Comparison of ENCODE assay signal across 8 cellular contexts in genomic region chr15:100572362-100572983, GRCh38. TPM values are rescaled to one million over a fixed set of nuclear protein-coding genes. Genes with fewer than 3 reads are reported as not detected.
DNase-seq lines count a peak whose midpoint lies in the region; ATAC-seq and TF ChIP-seq lines count a peak whose summit lies in the region.

No MANE protein-coding gene starts in this region.

- no peaks in the 10 kb centered on the region for H4K20me1 ChIP-seq in fibroblast of lung (ENCODE audit: control insufficient read depth, extremely low read depth, insufficient read depth, low read length)

- no peak overlapping the region for H3K4me3 ChIP-seq in fibroblast of lung (replicated peaks in 1 of 4; ENCODE audit: control extremely low read depth in 1 of 4, insufficient read depth in 1 of 4, low read depth in 3 of 4, low read length in 4 of 4)
- H3K4me3 ChIP-seq in stomach: no peak overlapping the region

- no peak overlapping the region for H3K27ac ChIP-seq in fibroblast of lung (ENCODE audit: insufficient read depth, low read length)
- H3K27ac ChIP-seq in stomach: no peak overlapping the region

- H3K27ac Mint-ChIP-seq in activated CD4-positive, alpha-beta T cell treated with anti-CD3 and anti-CD28 coated beads, Interleukin-2, amount 10 ng/mL, durations not matched to agents 24 days and 14 days: no peak overlapping the region

- no peak overlapping the region for H3K4me2 ChIP-seq in fibroblast of lung (ENCODE audit: extremely low read depth, insufficient read depth, low read length)

- peak overlapping the region; percentile 78 for H3K4me3 Mint-ChIP-seq in activated CD4-positive, alpha-beta T cell treated with anti-CD3 and anti-CD28 coated beads, Interleukin-2, amount 10 ng/mL, durations not matched to agents 24 days and 14 days

- H3K9me3 Mint-ChIP-seq in activated CD4-positive, alpha-beta T cell treated with anti-CD3 and anti-CD28 coated beads, Interleukin-2, amount 10 ng/mL, durations not matched to agents 24 days and 14 days: peaks cover 10% of the 10 kb centered on the region

- H3K9ac ChIP-seq in fibroblast of lung (ENCODE audit: insufficient read depth, low read length): no peak overlapping the region

- no peaks in the 10 kb centered on the region for H3K79me2 ChIP-seq in fibroblast of lung (ENCODE audit: control insufficient read depth, insufficient read depth, low read length)

- intact Hi-C loops in activated CD4-positive, alpha-beta T cell treated with anti-CD3 and anti-CD28 coated beads, Interleukin-2, amount 10 ng/mL, durations not matched to agents 24 days and 14 days (cut with micrococcal nuclease): loop anchor here (2.0 to 10.0 kb wide), 2 partner anchors 24 to 648 kb away; no protein-coding TSS in a partner anchor
- intact Hi-C loops in stomach (cut with DNase I; ENCODE audit: low total_unique reads): no loop called here

- TF ChIP-seq EP300 in stomach (IDR thresholded peaks at IDR 0.05): no peak

- peaks cover 76% of the 10 kb centered on the region for H3K36me3 Mint-ChIP-seq in activated CD4-positive, alpha-beta T cell treated with anti-CD3 and anti-CD28 coated beads, Interleukin-2, amount 10 ng/mL, durations not matched to agents 24 days and 14 days (ENCODE audit: low read depth)

- H3K4me1 ChIP-seq in fibroblast of lung (ENCODE audit: control insufficient read depth, extremely low read depth, insufficient read depth, low read length) (no peaks in the 10 kb centered on the region), stomach (peaks cover 0 to 7% (median 0%) of the 10 kb centered on the region in 4 donors)

- TF ChIP-seq CTCF in fibroblast of lung (conservative IDR thresholded peaks at IDR 0.05 in 1 of 2, IDR thresholded peaks at IDR 0.05 in 1 of 2; ENCODE audit: low read depth in 1 of 2, low read length in 2 of 2) (peak; percentile 4 to 20), stomach (IDR thresholded peaks at IDR 0.05) (peak in 4 of 7 experiments; percentile 34 to 53 (median 46))

- ATAC-seq in HG03571 (IDR thresholded peaks at IDR 0.05; ENCODE audit: unreplicated experiment): no peak
- ATAC-seq in GM21515 (IDR thresholded peaks at IDR 0.05; ENCODE audit: unreplicated experiment): no peak

- 57 to 69% (median 67%) methylated on average over 4 of the region's 4 CpGs for WGBS in stomach, 5 donors

- DNase-seq in activated CD4-positive, alpha-beta T cell treated with anti-CD3 and anti-CD28 coated beads, Interleukin-2, amount 10 ng/mL, durations not matched to agents 24 days and 14 days: no peak
- no peak for DNase-seq in activated CD4-positive, alpha-beta T cell treated with anti-CD3 and anti-CD28 coated beads for 1 hour
- DNase-seq in RPMI7951 (ENCODE audit: low read depth): peak; percentile 10
- DNase-seq in fibroblast of lung (ENCODE audit: low read depth in 2 of 2): peak in 1 of 2 donors; percentile 59
- no peak for DNase-seq in stomach
- DNase-seq in effector CD4-positive, alpha-beta T cell: no peak

- H3K9me3 ChIP-seq in fibroblast of lung (ENCODE audit: control insufficient read depth, insufficient read depth, low read depth, low read length) (no peaks in the 10 kb centered on the region), stomach (no peaks in the 10 kb centered on the region)

- TF ChIP-seq POLR2A in stomach (IDR thresholded peaks at IDR 0.05): no peak

- H2AFZ ChIP-seq in fibroblast of lung (ENCODE audit: low read length): no peak overlapping the region

- no peaks in the 10 kb centered on the region for H3K27me3 Mint-ChIP-seq in activated CD4-positive, alpha-beta T cell treated with anti-CD3 and anti-CD28 coated beads, Interleukin-2, amount 10 ng/mL, durations not matched to agents 24 days and 14 days

- H3K27me3 ChIP-seq in fibroblast of lung (ENCODE audit: control insufficient read depth, insufficient read depth, low read length) (no peaks in the 10 kb centered on the region), stomach (no peaks in the 10 kb centered on the region)

- H3K36me3 ChIP-seq in fibroblast of lung (ENCODE audit: control insufficient read depth, insufficient read depth, low read length) (peaks cover 4% of the 10 kb centered on the region), stomach (peaks cover 14 to 59% (median 52%) of the 10 kb centered on the region in 4 donors)

- peaks cover 49% of the 10 kb centered on the region for H3K4me1 Mint-ChIP-seq in activated CD4-positive, alpha-beta T cell treated with anti-CD3 and anti-CD28 coated beads, Interleukin-2, amount 10 ng/mL, durations not matched to agents 24 days and 14 days

RNA-seq across cellular contexts. Expression of gene LINS1, which starts 29.5 kb away (rescaled TPM):
- total RNA-seq in activated CD4-positive, alpha-beta T cell treated with anti-CD3 and anti-CD28 coated beads, Interleukin-2, amount 10 ng/mL, durations not matched to agents 24 days and 14 days: 63.9 and 64.9 TPM in 2 replicates
- total RNA-seq in RPMI7951 (2014; rRNA removed; shearing (Covaris generic)): 20.4 and 23.2 TPM in 2 replicates
- 7.3 and 7.7 TPM in 2 replicates for total RNA-seq in fibroblast of lung
- polyA plus RNA-seq in fibroblast of lung: 9.4 and 11.6 TPM in 2 replicates
- 5.0 and 6.7 TPM in 2 replicates for polyA plus RNA-seq in fibroblast of lung (2012)
- polyA minus RNA-seq in fibroblast of lung (ENCODE audit: low replicate concordance): 7.5 and 12.8 TPM in 2 replicates
- total RNA-seq in stomach: 10 to 100 TPM in 2 of 5 donors, 1 to 10 TPM in 3; 1.8 to 39.7 (median 8.2) TPM
- 1 to 10 TPM; 4.6 to 5.9 (median 5.3) TPM for polyA plus RNA-seq in stomach

RNA-seq across cellular contexts. Expression of gene ASB7, which starts 29.9 kb away (rescaled TPM):
- 17.8 and 18.0 TPM in 2 replicates for total RNA-seq in activated CD4-positive, alpha-beta T cell treated with anti-CD3 and anti-CD28 coated beads, Interleukin-2, amount 10 ng/mL, durations not matched to agents 24 days and 14 days
- total RNA-seq in RPMI7951 (2014; rRNA removed; shearing (Covaris generic)): 11.5 and 13.5 TPM in 2 replicates
- total RNA-seq in fibroblast of lung (15.7 and 19.8 TPM in 2 replicates), stomach (10 to 100 TPM in 4 of 5 donors, 1 to 10 TPM in 1; 8.2 to 73.9 (median 15.4) TPM)
- polyA plus RNA-seq in fibroblast of lung (11.4 and 12.1 TPM in 2 replicates), stomach (1 to 10 TPM; 2.8 to 4.1 (median 3.1) TPM)
- 7.3 and 8.6 TPM in 2 replicates for polyA plus RNA-seq in fibroblast of lung (2012)
- 5.0 and 7.5 TPM in 2 replicates for polyA minus RNA-seq in fibroblast of lung (ENCODE audit: low replicate concordance)

RNA-seq across cellular contexts. Expression of gene CERS3, which starts 43.7 kb away (rescaled TPM):
- 0.21 and 0.40 TPM in 2 replicates for total RNA-seq in activated CD4-positive, alpha-beta T cell treated with anti-CD3 and anti-CD28 coated beads, Interleukin-2, amount 10 ng/mL, durations not matched to agents 24 days and 14 days
- total RNA-seq in RPMI7951 (2014; rRNA removed; shearing (Covaris generic)): not detected in 2 replicates
- not detected in 2 replicates for total RNA-seq in fibroblast of lung
- not detected in 2 replicates for polyA plus RNA-seq in fibroblast of lung
- polyA plus RNA-seq in fibroblast of lung (2012): not detected in 2 replicates
- polyA minus RNA-seq in fibroblast of lung (ENCODE audit: low replicate concordance): not detected in 2 replicates
- total RNA-seq in stomach: under 1 TPM in 1 of 5 donors, not detected in 4; 0.18 TPM
- polyA plus RNA-seq in stomach: 10 to 100 TPM in 1 of 3 donors, not detected in 2; 27.8 TPM
